8 cellular contexts compared by ENCODE assay signal in the genomic region with DNA sequence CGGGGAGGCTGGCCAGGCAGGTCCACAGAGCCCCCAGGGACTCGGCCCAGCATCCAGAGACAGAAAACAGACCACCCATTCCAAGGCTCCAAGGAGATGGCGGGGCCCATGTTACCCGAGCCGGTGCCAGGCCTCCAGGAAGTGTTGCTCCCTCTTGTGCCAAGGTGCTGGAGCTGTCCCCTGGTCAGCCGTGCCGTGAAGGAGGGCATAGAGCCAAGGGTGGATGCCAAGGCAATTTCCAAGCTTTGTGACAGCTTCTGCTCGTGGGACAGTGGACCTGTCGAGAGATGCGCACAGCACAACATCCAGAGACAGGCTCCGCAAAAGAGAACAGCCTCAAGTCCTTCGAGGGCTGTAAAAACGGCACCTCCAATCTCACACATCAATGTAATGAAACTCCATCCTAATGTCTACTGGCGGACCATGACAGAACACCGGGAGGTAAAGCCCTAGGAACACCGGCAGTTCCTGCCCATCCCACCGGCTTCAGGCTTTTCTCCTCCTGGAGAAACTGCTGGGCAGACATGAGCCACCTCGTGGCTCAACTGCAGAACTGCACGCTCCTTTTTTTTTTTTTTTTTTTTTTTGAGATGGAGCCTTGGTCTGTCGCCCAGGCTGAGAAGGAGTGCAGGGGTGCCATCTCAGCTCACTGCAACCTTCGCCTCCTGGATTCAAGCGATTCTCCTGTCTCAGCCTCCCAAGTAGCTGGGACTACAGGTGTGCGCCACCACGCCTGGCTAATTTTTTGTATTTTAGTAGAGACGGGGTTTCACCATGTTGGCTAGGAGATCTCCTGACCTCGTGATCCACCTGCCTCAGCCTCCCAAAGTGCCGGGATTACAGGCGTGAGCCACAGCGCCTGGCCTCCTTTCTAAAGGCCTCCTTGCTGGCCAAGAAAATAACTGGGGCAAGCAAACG. TPM values are rescaled to one million over a fixed set of nuclear protein-coding genes. Genes with fewer than 3 reads are reported as not detected.
DNase-seq lines count a peak whose midpoint lies in the region; ATAC-seq and TF ChIP-seq lines count a peak whose summit lies in the region.

No MANE protein-coding gene starts in this region.

- no peak overlapping the region for H3K18ac ChIP-seq in mesendoderm (ENCODE audit: low read length)

- no peak overlapping the region for H2BK120ac ChIP-seq in mesendoderm (ENCODE audit: low read depth, low read length)

- H3K4me3 ChIP-seq in KMS-11 (IDR thresholded peaks at IDR 0.05; ENCODE audit: insufficient read depth, low read depth, low read length), result no peak overlapping the region
- no peak overlapping the region for H3K4me3 ChIP-seq in endodermal cell (ENCODE audit: low read length)
- H3K4me3 ChIP-seq in mesendoderm (ENCODE audit: low read length), result no peak overlapping the region

- H3K4ac ChIP-seq in mesendoderm (ENCODE audit: low read depth, low read length), result no peak overlapping the region

- H3K56ac ChIP-seq in mesendoderm (ENCODE audit: low read length), result no peak overlapping the region

- no peaks in the 10 kb centered on the region for H4K20me1 ChIP-seq in KMS-11 (ENCODE audit: insufficient read depth)

- ATAC-seq in GM21576 (IDR thresholded peaks at IDR 0.05; ENCODE audit: unreplicated experiment), result no peak
- ATAC-seq in GM19452 (IDR thresholded peaks at IDR 0.05; ENCODE audit: unreplicated experiment), result no peak

- H4K8ac ChIP-seq in mesendoderm (ENCODE audit: low read depth, low read length), result no peak overlapping the region

- H2AFZ ChIP-seq in KMS-11 (ENCODE audit: low read depth), result no peak overlapping the region

- H2AK5ac ChIP-seq in mesendoderm (ENCODE audit: low read length), result no peak overlapping the region

- H3K9ac ChIP-seq in KMS-11 (no peak overlapping the region), endodermal cell (ENCODE audit: extremely low read depth, low read length, poor library complexity, severe bottlenecking) (no peak overlapping the region), mesendoderm (ENCODE audit: low read length) (no peak overlapping the region)

- H3K23ac ChIP-seq in mesendoderm (ENCODE audit: low read length), result no peak overlapping the region

- H3K27me3 ChIP-seq in KMS-11 (ENCODE audit: insufficient read depth, low read depth) (no peaks in the 10 kb centered on the region), endodermal cell (ENCODE audit: control insufficient read depth, insufficient read depth, low read length, poor library complexity, severe bottlenecking) (no peaks in the 10 kb centered on the region), mesendoderm (ENCODE audit: insufficient read depth, low read length, poor library complexity) (no peaks in the 10 kb centered on the region)

- TF ChIP-seq CTCF in KMS-11 (conservative IDR thresholded peaks at IDR 0.05; ENCODE audit: low read depth, low read length), result peak; percentile 71
- TF ChIP-seq CTCF in endodermal cell (conservative IDR thresholded peaks at IDR 0.05), result peak; percentile 83

- H3K79me1 ChIP-seq in mesendoderm (ENCODE audit: low read length), result no peaks in the 10 kb centered on the region

- WGBS in endodermal cell (ENCODE audit: insufficient coverage in 1 of 2, insufficient read length in 1 of 2), 2 experiments, result 72 to 75% methylated on average over 17 to 30 of the region's 30 CpGs
- WGBS in mesendoderm (ENCODE audit: extremely low coverage, insufficient coverage, low lambda C conversion rate), result no CpG with 5 or more reads among the region's 30 CpGs

- no peaks in the 10 kb centered on the region for H3K9me3 Mint-ChIP-seq in endodermal cell

- no peak overlapping the region for H4K5ac ChIP-seq in mesendoderm (ENCODE audit: low read length)

- no peaks in the 10 kb centered on the region for H3K27me3 Mint-ChIP-seq in endodermal cell (ENCODE audit: insufficient read depth)

- no peaks in the 10 kb centered on the region for H3K9me3 ChIP-seq in endodermal cell (ENCODE audit: control insufficient read depth, low read length)

- H2BK15ac ChIP-seq in mesendoderm (replicated peaks; ENCODE audit: low read depth), result no peak overlapping the region

- peak; percentile 72 for DNase-seq in activated CD8-positive, alpha-beta memory T cell treated with anti-CD3 and anti-CD28 coated beads for 24 hours
- no peak for DNase-seq in activated CD8-positive, alpha-beta memory T cell treated with anti-CD3 and anti-CD28 coated beads, Interleukin-2, amount 50 U/mL, for 48 hours
- DNase-seq in SK-MEL-5 (ENCODE audit: low read depth, low spot score) (peak; percentile 75), endodermal cell (peak; percentile 84), mesendoderm (peak; percentile 84)

- H3K27ac ChIP-seq in KMS-11 (no peak overlapping the region), endodermal cell (ENCODE audit: low read depth, low read length) (no peak overlapping the region), mesendoderm (ENCODE audit: low read depth, low read length) (no peak overlapping the region)

- no peak overlapping the region for H2BK5ac ChIP-seq in mesendoderm (ENCODE audit: low read length)

- H3K4me1 Mint-ChIP-seq in endodermal cell, result peaks cover 2% of the 10 kb centered on the region

- in situ Hi-C loops in SK-MEL-5 (cut with HindIII; ENCODE audit: low pct_unique_long_range_greater_than_20kb, low sequenced_read_pairs), result no loop called here

- H3K4me1 ChIP-seq in KMS-11 (ENCODE audit: low read depth, poor library complexity, severe bottlenecking), result no peaks in the 10 kb centered on the region
- no peaks in the 10 kb centered on the region for H3K4me1 ChIP-seq in endodermal cell (ENCODE audit: control insufficient read depth, insufficient read depth, low read length)
- H3K4me1 ChIP-seq in mesendoderm (ENCODE audit: control insufficient read depth, low read depth, low read length), result no peaks in the 10 kb centered on the region

- no peak overlapping the region for H3K27ac Mint-ChIP-seq in endodermal cell

- no peaks in the 10 kb centered on the region for H3K36me3 ChIP-seq in KMS-11 (ENCODE audit: insufficient read depth)
- peaks cover 8% of the 10 kb centered on the region for H3K36me3 ChIP-seq in endodermal cell (ENCODE audit: control insufficient read depth, insufficient read depth, low read length)
- H3K36me3 ChIP-seq in mesendoderm (ENCODE audit: control insufficient read depth, insufficient read depth, low read length), result no peaks in the 10 kb centered on the region

- peaks cover 15% of the 10 kb centered on the region for H3K36me3 Mint-ChIP-seq in endodermal cell (ENCODE audit: low read depth)

- no peak overlapping the region for H3K4me3 Mint-ChIP-seq in endodermal cell

- H3K79me2 ChIP-seq in KMS-11 (ENCODE audit: insufficient read depth, low read depth) (no peaks in the 10 kb centered on the region), mesendoderm (ENCODE audit: control insufficient read depth, insufficient read depth, low read length) (no peaks in the 10 kb centered on the region)

- H3K4me2 ChIP-seq in KMS-11 (no peak overlapping the region), mesendoderm (ENCODE audit: low read length) (no peak overlapping the region)

RNA-seq across cellular contexts. Expression of gene AVP, which starts 30.9 kb away (rescaled TPM):
- total RNA-seq in SK-MEL-5 (2014; rRNA removed; shearing (Covaris generic)), result not detected in 2 replicates
- not detected in 2 replicates for polyA plus RNA-seq in SK-MEL-5 (2015; cell fraction: cytosol; rRNA removed)
- polyA plus RNA-seq in SK-MEL-5 (2015; cell fraction: nucleus; rRNA removed), result not detected in 2 replicates
- not detected for total RNA-seq in endodermal cell
- polyA plus RNA-seq in endodermal cell (2013, experiment 1 of 2), result not detected
- polyA plus RNA-seq in endodermal cell (2013, experiment 2 of 2), result not detected
- polyA plus RNA-seq in mesendoderm (2013, experiment 1 of 2), result 0.07 TPM
- polyA plus RNA-seq in mesendoderm (2013, experiment 2 of 2), result 0.13 TPM

RNA-seq across cellular contexts. Expression of gene OXT, which starts 44.0 kb away (rescaled TPM):
- total RNA-seq in SK-MEL-5 (2014; rRNA removed; shearing (Covaris generic)), result not detected in 2 replicates
- polyA plus RNA-seq in SK-MEL-5 (2015; cell fraction: cytosol; rRNA removed), result not detected in 2 replicates
- not detected in 2 replicates for polyA plus RNA-seq in SK-MEL-5 (2015; cell fraction: nucleus; rRNA removed)
- total RNA-seq in endodermal cell, result not detected
- not detected for polyA plus RNA-seq in endodermal cell (2013, experiment 1 of 2)
- polyA plus RNA-seq in endodermal cell (2013, experiment 2 of 2), result not detected
- polyA plus RNA-seq in mesendoderm (2013, experiment 1 of 2), result 0.14 TPM
- polyA plus RNA-seq in mesendoderm (2013, experiment 2 of 2), result 0.25 TPM

RNA-seq across cellular contexts. Expression of gene FASTKD5, which starts 44.2 kb away (rescaled TPM):
- 43.5 and 50.5 TPM in 2 replicates for total RNA-seq in SK-MEL-5 (2014; rRNA removed; shearing (Covaris generic))
- polyA plus RNA-seq in SK-MEL-5 (2015; cell fraction: cytosol; rRNA removed), result 33.2 and 39.8 TPM in 2 replicates
- polyA plus RNA-seq in SK-MEL-5 (2015; cell fraction: nucleus; rRNA removed), result 17.2 and 19.6 TPM in 2 replicates
- total RNA-seq in endodermal cell, result 10 to 100 TPM; 13.9 to 20.0 TPM
- 11.9 TPM for polyA plus RNA-seq in endodermal cell (2013, experiment 1 of 2)
- 10.1 TPM for polyA plus RNA-seq in endodermal cell (2013, experiment 2 of 2)
- 16.2 TPM for polyA plus RNA-seq in mesendoderm (2013, experiment 1 of 2)
- 16.3 TPM for polyA plus RNA-seq in mesendoderm (2013, experiment 2 of 2)

RNA-seq across cellular contexts. Expression of gene UBOX5, which starts 44.2 kb away (rescaled TPM):
- total RNA-seq in SK-MEL-5 (2014; rRNA removed; shearing (Covaris generic)), result 4.4 and 5.6 TPM in 2 replicates
- polyA plus RNA-seq in SK-MEL-5 (2015; cell fraction: cytosol; rRNA removed), result 6.4 and 7.1 TPM in 2 replicates
- 5.8 and 5.9 TPM in 2 replicates for polyA plus RNA-seq in SK-MEL-5 (2015; cell fraction: nucleus; rRNA removed)
- 10 to 100 TPM in 1 of 2 donors, 1 to 10 TPM in 1; 5.3 to 10.8 TPM for total RNA-seq in endodermal cell
- 6.6 TPM for polyA plus RNA-seq in endodermal cell (2013, experiment 1 of 2)
- polyA plus RNA-seq in endodermal cell (2013, experiment 2 of 2), result 6.8 TPM
- polyA plus RNA-seq in mesendoderm (2013, experiment 1 of 2), result 2.1 TPM
- 2.2 TPM for polyA plus RNA-seq in mesendoderm (2013, experiment 2 of 2)

RNA-seq across cellular contexts. Expression of gene LZTS3, which starts 57.9 kb away (rescaled TPM):
- total RNA-seq in SK-MEL-5 (2014; rRNA removed; shearing (Covaris generic)), result 5.1 and 5.2 TPM in 2 replicates
- polyA plus RNA-seq in SK-MEL-5 (2015; cell fraction: cytosol; rRNA removed), result 8.0 and 8.5 TPM in 2 replicates
- polyA plus RNA-seq in SK-MEL-5 (2015; cell fraction: nucleus; rRNA removed), result 6.3 and 8.2 TPM in 2 replicates
- 10 to 100 TPM; 26.8 to 27.7 TPM for total RNA-seq in endodermal cell
- 8.8 TPM for polyA plus RNA-seq in endodermal cell (2013, experiment 1 of 2)
- 7.5 TPM for polyA plus RNA-seq in endodermal cell (2013, experiment 2 of 2)
- 10.5 TPM for polyA plus RNA-seq in mesendoderm (2013, experiment 1 of 2)
- 11.0 TPM for polyA plus RNA-seq in mesendoderm (2013, experiment 2 of 2)
